2 cellular contexts compared by ENCODE assay signal in the genomic region with DNA sequence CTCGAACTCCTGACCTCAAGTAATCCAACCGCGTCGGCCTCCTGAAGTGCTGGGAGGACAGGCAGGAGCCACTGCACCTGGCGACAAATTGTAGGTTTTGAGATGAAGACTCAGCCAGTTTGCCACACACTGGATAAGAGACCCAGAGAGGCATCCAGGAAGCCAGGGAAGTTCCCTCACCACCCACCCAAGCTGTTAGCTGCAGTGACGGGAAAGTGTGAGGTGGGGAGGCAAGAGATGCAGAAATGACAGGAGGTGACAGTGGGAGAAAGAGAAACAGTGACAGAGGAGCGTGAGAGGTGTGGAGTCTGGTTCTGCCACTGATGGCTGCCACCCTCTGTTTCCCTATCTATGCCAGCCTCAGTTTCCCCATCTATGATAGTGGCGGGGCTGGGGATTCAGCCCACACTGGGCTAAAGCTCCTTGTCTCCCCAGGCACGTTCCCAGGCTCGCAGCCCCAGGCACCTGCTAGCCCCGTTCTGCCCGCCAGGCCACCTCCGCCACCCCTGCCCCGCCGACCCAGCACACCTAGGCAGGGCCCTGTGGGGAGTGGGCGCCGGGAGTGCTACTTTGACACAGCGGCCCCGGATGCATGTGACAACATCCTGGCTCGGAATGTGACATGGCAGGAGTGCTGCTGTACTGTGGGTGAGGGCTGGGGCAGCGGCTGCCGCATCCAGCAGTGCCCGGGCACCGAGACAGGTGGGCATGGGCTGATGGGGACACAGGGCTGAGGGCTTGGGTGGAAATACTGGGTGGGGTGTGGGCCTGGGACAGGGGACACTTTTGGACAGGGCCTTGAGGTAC.
A peak's percentile ranks its signal among the peaks of the same experiment; 100 is the strongest.
TF ChIP-seq lines count a peak whose summit lies in the region.

No MANE protein-coding gene starts in this region.

TF ChIP-seq in HEK293, 187 proteins besides CTCF, POLR2A, EP300 and RAD21 (continues in another document):
- TF ChIP-seq KLF8 (tag by site-specific recombination; IDR thresholded peaks at IDR 0.05) (no peak), ZIC2 (tag by site-specific recombination; IDR thresholded peaks at IDR 0.05) (no peak), OVOL3 (tag by site-specific recombination; IDR thresholded peaks at IDR 0.05) (no peak), ZNF37A (tag by site-specific recombination; IDR thresholded peaks at IDR 0.05) (no peak), ZNF513 (tag by site-specific recombination; IDR thresholded peaks at IDR 0.05) (no peak), ZNF521 (tag by site-specific recombination; IDR thresholded peaks at IDR 0.05) (no peak), ZNF658 (tag by site-specific recombination; IDR thresholded peaks at IDR 0.05) (no peak), HIC1 (tag by site-specific recombination; IDR thresholded peaks at IDR 0.05) (peak; percentile 99), ZNF544 (tag by site-specific recombination; IDR thresholded peaks at IDR 0.05) (no peak), GLIS2 (tag by site-specific recombination; IDR thresholded peaks at IDR 0.05) (no peak), ZFP37 (tag by site-specific recombination; IDR thresholded peaks at IDR 0.05) (no peak), ZNF155 (tag by site-specific recombination; IDR thresholded peaks at IDR 0.05) (no peak), REPIN1 (tag by site-specific recombination; IDR thresholded peaks at IDR 0.05; ENCODE audit: low read depth) (no peak), EGR2 (tag by site-specific recombination; IDR thresholded peaks at IDR 0.05; ENCODE audit: low read depth) (peak; percentile 87), ZSCAN30 (tag by site-specific recombination; IDR thresholded peaks at IDR 0.05) (no peak), BCL11B (tag by site-specific recombination; IDR thresholded peaks at IDR 0.05; ENCODE audit: low read depth) (no peak), ZBTB8A (tag by site-specific recombination; IDR thresholded peaks at IDR 0.05) (0 out of 2 replicates have a peak, but pooled peaks have one; percentile 48), ZNF707 (tag by site-specific recombination; IDR thresholded peaks at IDR 0.05) (no peak), ZNF704 (tag by site-specific recombination; IDR thresholded peaks at IDR 0.05) (no peak), ZEB2 (tag by site-specific recombination; IDR thresholded peaks at IDR 0.05) (no peak), HOXC10 (CRISPR knock-in tag; IDR thresholded peaks at IDR 0.05) (no peak)
- TF ChIP-seq, protein P1, sequence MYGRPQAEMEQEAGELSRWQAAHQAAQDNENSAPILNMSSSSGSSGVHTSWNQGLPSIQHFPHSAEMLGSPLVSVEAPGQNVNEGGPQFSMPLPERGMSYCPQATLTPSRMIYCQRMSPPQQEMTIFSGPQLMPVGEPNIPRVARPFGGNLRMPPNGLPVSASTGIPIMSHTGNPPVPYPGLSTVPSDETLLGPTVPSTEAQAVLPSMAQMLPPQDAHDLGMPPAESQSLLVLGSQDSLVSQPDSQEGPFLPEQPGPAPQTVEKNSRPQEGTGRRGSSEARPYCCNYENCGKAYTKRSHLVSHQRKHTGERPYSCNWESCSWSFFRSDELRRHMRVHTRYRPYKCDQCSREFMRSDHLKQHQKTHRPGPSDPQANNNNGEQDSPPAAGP (tag by site-specific recombination; IDR thresholded peaks at IDR 0.05) = no peak
- TF ChIP-seq, protein P2, sequence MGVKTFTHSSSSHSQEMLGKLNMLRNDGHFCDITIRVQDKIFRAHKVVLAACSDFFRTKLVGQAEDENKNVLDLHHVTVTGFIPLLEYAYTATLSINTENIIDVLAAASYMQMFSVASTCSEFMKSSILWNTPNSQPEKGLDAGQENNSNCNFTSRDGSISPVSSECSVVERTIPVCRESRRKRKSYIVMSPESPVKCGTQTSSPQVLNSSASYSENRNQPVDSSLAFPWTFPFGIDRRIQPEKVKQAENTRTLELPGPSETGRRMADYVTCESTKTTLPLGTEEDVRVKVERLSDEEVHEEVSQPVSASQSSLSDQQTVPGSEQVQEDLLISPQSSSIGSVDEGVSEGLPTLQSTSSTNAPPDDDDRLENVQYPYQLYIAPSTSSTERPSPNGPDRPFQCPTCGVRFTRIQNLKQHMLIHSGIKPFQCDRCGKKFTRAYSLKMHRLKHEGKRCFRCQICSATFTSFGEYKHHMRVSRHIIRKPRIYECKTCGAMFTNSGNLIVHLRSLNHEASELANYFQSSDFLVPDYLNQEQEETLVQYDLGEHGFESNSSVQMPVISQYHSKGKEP (tag by site-specific recombination; IDR thresholded peaks at IDR 0.05) = no peak

TF ChIP-seq in K562, 482 proteins besides CTCF, POLR2A, EP300 and RAD21:
- TF ChIP-seq, protein P3, sequence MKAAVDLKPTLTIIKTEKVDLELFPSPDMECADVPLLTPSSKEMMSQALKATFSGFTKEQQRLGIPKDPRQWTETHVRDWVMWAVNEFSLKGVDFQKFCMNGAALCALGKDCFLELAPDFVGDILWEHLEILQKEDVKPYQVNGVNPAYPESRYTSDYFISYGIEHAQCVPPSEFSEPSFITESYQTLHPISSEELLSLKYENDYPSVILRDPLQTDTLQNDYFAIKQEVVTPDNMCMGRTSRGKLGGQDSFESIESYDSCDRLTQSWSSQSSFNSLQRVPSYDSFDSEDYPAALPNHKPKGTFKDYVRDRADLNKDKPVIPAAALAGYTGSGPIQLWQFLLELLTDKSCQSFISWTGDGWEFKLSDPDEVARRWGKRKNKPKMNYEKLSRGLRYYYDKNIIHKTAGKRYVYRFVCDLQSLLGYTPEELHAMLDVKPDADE (conservative IDR thresholded peaks at IDR 0.05; ENCODE audit: control insufficient read depth, low read depth, low read length) = no peak
- TF ChIP-seq CREB5 (CRISPR knock-in tag; IDR thresholded peaks at IDR 0.05) (no peak), HNRNPL (IDR thresholded peaks at IDR 0.05; ENCODE audit: low read depth, low read length) (peak; percentile 67), ZSCAN32 (CRISPR knock-in tag; IDR thresholded peaks at IDR 0.05) (no peak), POLR2G (IDR thresholded peaks at IDR 0.05; ENCODE audit: low read depth, low read length) (peak; percentile 60), ZBTB8A (IDR thresholded peaks at IDR 0.05; ENCODE audit: partially characterized antibody) (no peak), WHSC1 (IDR thresholded peaks at IDR 0.05; ENCODE audit: low read length) (no peak), RBFOX2 (IDR thresholded peaks at IDR 0.05; ENCODE audit: low read depth, low read length) (peak; percentile 53), PML (IDR thresholded peaks at IDR 0.05; ENCODE audit: low read length) (no peak), ZNF696 (CRISPR knock-in tag; conservative IDR thresholded peaks at IDR 0.05) (no peak), ZNF140 (CRISPR knock-in tag; IDR thresholded peaks at IDR 0.05) (no peak), ZNF408 (CRISPR knock-in tag; IDR thresholded peaks at IDR 0.05; ENCODE audit: low read depth) (no peak), MTA1 (IDR thresholded peaks at IDR 0.05; ENCODE audit: borderline replicate concordance) (no peak)
- TF ChIP-seq, protein P4, sequence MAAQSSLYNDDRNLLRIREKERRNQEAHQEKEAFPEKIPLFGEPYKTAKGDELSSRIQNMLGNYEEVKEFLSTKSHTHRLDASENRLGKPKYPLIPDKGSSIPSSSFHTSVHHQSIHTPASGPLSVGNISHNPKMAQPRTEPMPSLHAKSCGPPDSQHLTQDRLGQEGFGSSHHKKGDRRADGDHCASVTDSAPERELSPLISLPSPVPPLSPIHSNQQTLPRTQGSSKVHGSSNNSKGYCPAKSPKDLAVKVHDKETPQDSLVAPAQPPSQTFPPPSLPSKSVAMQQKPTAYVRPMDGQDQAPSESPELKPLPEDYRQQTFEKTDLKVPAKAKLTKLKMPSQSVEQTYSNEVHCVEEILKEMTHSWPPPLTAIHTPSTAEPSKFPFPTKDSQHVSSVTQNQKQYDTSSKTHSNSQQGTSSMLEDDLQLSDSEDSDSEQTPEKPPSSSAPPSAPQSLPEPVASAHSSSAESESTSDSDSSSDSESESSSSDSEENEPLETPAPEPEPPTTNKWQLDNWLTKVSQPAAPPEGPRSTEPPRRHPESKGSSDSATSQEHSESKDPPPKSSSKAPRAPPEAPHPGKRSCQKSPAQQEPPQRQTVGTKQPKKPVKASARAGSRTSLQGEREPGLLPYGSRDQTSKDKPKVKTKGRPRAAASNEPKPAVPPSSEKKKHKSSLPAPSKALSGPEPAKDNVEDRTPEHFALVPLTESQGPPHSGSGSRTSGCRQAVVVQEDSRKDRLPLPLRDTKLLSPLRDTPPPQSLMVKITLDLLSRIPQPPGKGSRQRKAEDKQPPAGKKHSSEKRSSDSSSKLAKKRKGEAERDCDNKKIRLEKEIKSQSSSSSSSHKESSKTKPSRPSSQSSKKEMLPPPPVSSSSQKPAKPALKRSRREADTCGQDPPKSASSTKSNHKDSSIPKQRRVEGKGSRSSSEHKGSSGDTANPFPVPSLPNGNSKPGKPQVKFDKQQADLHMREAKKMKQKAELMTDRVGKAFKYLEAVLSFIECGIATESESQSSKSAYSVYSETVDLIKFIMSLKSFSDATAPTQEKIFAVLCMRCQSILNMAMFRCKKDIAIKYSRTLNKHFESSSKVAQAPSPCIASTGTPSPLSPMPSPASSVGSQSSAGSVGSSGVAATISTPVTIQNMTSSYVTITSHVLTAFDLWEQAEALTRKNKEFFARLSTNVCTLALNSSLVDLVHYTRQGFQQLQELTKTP (IDR thresholded peaks at IDR 0.05; ENCODE audit: low read depth in 1 of 2, partially characterized antibody in 2 of 2) = no peak
